In genomic region chr12:124387510-124387855, GRCh38 we compare ENCODE assay signal across 10 cellular contexts.
A peak's percentile ranks its signal among the peaks of the same experiment; 100 is the strongest.
DNase-seq lines count a peak whose midpoint lies in the region; ATAC-seq and TF ChIP-seq lines count a peak whose summit lies in the region.
"Had no signal": no experiment of that assay in that cellular context is flagged by ENCODE, and none has a peak within 500 bp of the region (broad histone marks: within the 10 kb centered on the region; RNA-seq: fewer than 3 reads in every experiment).

No MANE protein-coding gene starts in this region.

- H3K4me1 ChIP-seq in adipocyte (ENCODE audit: control insufficient read depth, insufficient read depth, low read length), result peaks cover 45% of the 10 kb centered on the region
- peaks cover 73 to 78% of the 10 kb centered on the region in 2 donors for H3K4me1 ChIP-seq in gastrocnemius medialis

- H3K36me3 Mint-ChIP-seq in activated CD8-positive, alpha-beta T cell treated with anti-CD3 and anti-CD28 coated beads, Interleukin-2, amount 10 ng/mL, durations not matched to agents 7 days and 5 days (ENCODE audit: low read depth), result peaks cover 2% of the 10 kb centered on the region
- H3K36me3 Mint-ChIP-seq: activated naive CD8-positive, alpha-beta T cell treated with anti-CD3 and anti-CD28 coated beads, Interleukin-2, amount 10 ng/mL, durations not matched to agents 7 days and 5 days had no signal

- in situ Hi-C loops in gastrocnemius medialis (cut with MboI; ENCODE audit: low sequenced_read_pairs in 4 of 4), result loop anchor here in 1 of 4 donors (25.0 kb wide), 1 partner anchor 125 kb away; no protein-coding TSS in a partner anchor

- DNase-seq in DMS 273 (lab: John Stamatoyannopoulos, UW; ENCODE audit: unreplicated experiment) (peak; percentile 54), adipocyte (ENCODE audit: low read depth) (no peak), left ventricle myocardium superior (peak; percentile 82), gastrocnemius medialis (peak; percentile 87 to 96), activated T-cell treated with anti-CD3 and anti-CD28 coated beads for 4 hours (no peak)
- DNase-seq in activated CD8-positive, alpha-beta T cell treated with anti-CD3 and anti-CD28 coated beads, Interleukin-2, amount 10 ng/mL, durations not matched to agents 7 days and 5 days, result no peak
- DNase-seq: activated naive CD8-positive, alpha-beta T cell treated with anti-CD3 and anti-CD28 coated beads, Interleukin-2, amount 10 ng/mL, durations not matched to agents 7 days and 5 days had no signal

- CTCF ChIA-PET in activated CD8-positive, alpha-beta T cell treated with anti-CD3 and anti-CD28 coated beads, Interleukin-2, amount 10 ng/mL, durations not matched to agents 7 days and 5 days (lab: Charles Lee), result no interaction called here

- POLR2A ChIA-PET in activated CD8-positive, alpha-beta T cell treated with anti-CD3 and anti-CD28 coated beads, Interleukin-2, amount 10 ng/mL, durations not matched to agents 7 days and 5 days (lab: Charles Lee), result no interaction called here

- TF ChIP-seq CTCF in gastrocnemius medialis (IDR thresholded peaks at IDR 0.05 in 4 of 5, conservative IDR thresholded peaks at IDR 0.05 in 1 of 5), result no peak

- intact Hi-C loops in left ventricle myocardium superior (cut with micrococcal nuclease) (no loop called here), gastrocnemius medialis (cut with DNase I; ENCODE audit: low total_unique reads) (loop anchor here (1.0 to 5.0 kb wide), 4 partner anchors 18 to 180 kb away; partner anchors contain the start of gene NCOR2)

- H3K36me3 ChIP-seq in adipocyte (ENCODE audit: control insufficient read depth, insufficient read depth, low read length, severe bottlenecking), result peaks cover 30% of the 10 kb centered on the region
- H3K36me3 ChIP-seq in gastrocnemius medialis, result peaks cover 0 to 13% of the 10 kb centered on the region in 2 donors

- H3K27ac ChIP-seq in gastrocnemius medialis, result peak overlapping the region; percentile 93 to 98 (median 96)

- no peak overlapping the region for H3K4me3 Mint-ChIP-seq in activated CD8-positive, alpha-beta T cell treated with anti-CD3 and anti-CD28 coated beads, Interleukin-2, amount 10 ng/mL, durations not matched to agents 7 days and 5 days
- H3K4me3 Mint-ChIP-seq: activated naive CD8-positive, alpha-beta T cell treated with anti-CD3 and anti-CD28 coated beads, Interleukin-2, amount 10 ng/mL, durations not matched to agents 7 days and 5 days had no signal

- H3K9me3 Mint-ChIP-seq in activated CD8-positive, alpha-beta T cell treated with anti-CD3 and anti-CD28 coated beads, Interleukin-2, amount 10 ng/mL, durations not matched to agents 7 days and 5 days (ENCODE audit: insufficient read depth), result no peaks in the 10 kb centered on the region
- H3K9me3 Mint-ChIP-seq: activated naive CD8-positive, alpha-beta T cell treated with anti-CD3 and anti-CD28 coated beads, Interleukin-2, amount 10 ng/mL, durations not matched to agents 7 days and 5 days had no signal

- peak overlapping the region; percentile 89 for H3K4me3 ChIP-seq in adipocyte (ENCODE audit: low read length)
- peak overlapping the region; percentile 56 to 86 (median 72) for H3K4me3 ChIP-seq in gastrocnemius medialis

- peaks cover 39% of the 10 kb centered on the region for H3K4me1 Mint-ChIP-seq in activated CD8-positive, alpha-beta T cell treated with anti-CD3 and anti-CD28 coated beads, Interleukin-2, amount 10 ng/mL, durations not matched to agents 7 days and 5 days (ENCODE audit: low read depth)

- peak; percentile 48 for ATAC-seq in left ventricle myocardium superior
- peak; percentile 53 to 60 for ATAC-seq in gastrocnemius medialis
- ATAC-seq in activated CD8-positive, alpha-beta T cell treated with anti-CD3 and anti-CD28 coated beads, Interleukin-2, amount 10 ng/mL, durations not matched to agents 7 days and 5 days, result no peak
- no peak for ATAC-seq in HG02623 (IDR thresholded peaks at IDR 0.05; ENCODE audit: unreplicated experiment)
- ATAC-seq in GM21360 (IDR thresholded peaks at IDR 0.05; ENCODE audit: unreplicated experiment), result no peak
- ATAC-seq: activated CD4-positive, CD25-positive, alpha-beta regulatory T cell treated with anti-CD3 and anti-CD28 coated beads, Interleukin-2, amount 50 U/mL, for 24 hours had no signal

- H3K9me3 ChIP-seq in adipocyte (ENCODE audit: control insufficient read depth, low read length) (no peaks in the 10 kb centered on the region), gastrocnemius medialis (no peaks in the 10 kb centered on the region)

- peak; percentile 70 to 79 for TF ChIP-seq POLR2A in gastrocnemius medialis (IDR thresholded peaks at IDR 0.05)

- no peak overlapping the region for H3K27ac Mint-ChIP-seq in activated CD8-positive, alpha-beta T cell treated with anti-CD3 and anti-CD28 coated beads, Interleukin-2, amount 10 ng/mL, durations not matched to agents 7 days and 5 days
- H3K27ac Mint-ChIP-seq: activated naive CD8-positive, alpha-beta T cell treated with anti-CD3 and anti-CD28 coated beads, Interleukin-2, amount 10 ng/mL, durations not matched to agents 7 days and 5 days had no signal

- H3K27me3 Mint-ChIP-seq in activated CD8-positive, alpha-beta T cell treated with anti-CD3 and anti-CD28 coated beads, Interleukin-2, amount 10 ng/mL, durations not matched to agents 7 days and 5 days (ENCODE audit: low read depth), result no peaks in the 10 kb centered on the region
- H3K27me3 Mint-ChIP-seq: activated naive CD8-positive, alpha-beta T cell treated with anti-CD3 and anti-CD28 coated beads, Interleukin-2, amount 10 ng/mL, durations not matched to agents 7 days and 5 days had no signal

- no peaks in the 10 kb centered on the region for H3K27me3 ChIP-seq in adipocyte (replicated peaks; ENCODE audit: control insufficient read depth, insufficient read depth, low read length)
- H3K27me3 ChIP-seq in gastrocnemius medialis, result no peaks in the 10 kb centered on the region

- peak overlapping the region; percentile 93 for H3K9ac ChIP-seq in adipocyte (ENCODE audit: low read length)

Comparison
In these comparisons a context has a peak if more than half of its experiments do, and no peak if none do; other contexts are left out.
1. DNase-seq: peak in DMS 273 (single experiment), left ventricle myocardium superior (single experiment) and gastrocnemius medialis (2 of 2); none in adipocyte (single experiment), activated CD8-positive, alpha-beta T cell treated with anti-CD3 and anti-CD28 coated beads, Interleukin-2, amount 10 ng/mL, durations not matched to agents 7 days and 5 days (single experiment) and activated T-cell treated with anti-CD3 and anti-CD28 coated beads for 4 hours (single experiment).
2. ATAC-seq: peak in left ventricle myocardium superior (single experiment) and gastrocnemius medialis (2 of 2); none in activated CD8-positive, alpha-beta T cell treated with anti-CD3 and anti-CD28 coated beads, Interleukin-2, amount 10 ng/mL, durations not matched to agents 7 days and 5 days (single experiment), HG02623 (single experiment) and GM21360 (single experiment).